ENCODE assay signal across 12 cellular contexts in the genomic region with DNA sequence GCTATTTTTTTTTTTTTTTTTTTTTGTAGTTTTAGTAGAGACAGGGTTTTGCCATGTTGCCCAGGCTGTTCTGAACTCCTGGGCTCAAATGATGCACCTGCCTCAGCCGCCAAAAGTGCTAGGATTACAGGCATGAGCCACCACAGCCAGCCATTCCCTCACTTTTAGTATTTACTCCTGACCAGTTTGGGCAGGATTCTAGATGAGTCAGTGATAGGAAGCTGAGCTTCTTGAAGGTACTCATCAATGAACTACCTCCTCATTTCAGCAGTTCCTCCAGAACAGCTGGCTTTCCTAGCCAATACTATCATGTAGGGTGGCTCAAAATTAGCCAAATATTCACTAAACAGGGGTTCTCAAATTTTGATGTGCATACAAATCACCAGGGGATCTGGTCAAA. TPM values are rescaled to one million over a fixed set of nuclear protein-coding genes. Genes with fewer than 3 reads are reported as not detected.
DNase-seq lines count a peak whose midpoint lies in the region; ATAC-seq and TF ChIP-seq lines count a peak whose summit lies in the region.
"Had no signal": no experiment of that assay in that cellular context is flagged by ENCODE, and none has a peak within 500 bp of the region (broad histone marks: within the 10 kb centered on the region; RNA-seq: fewer than 3 reads in every experiment).

No MANE protein-coding gene starts in this region.

- TF ChIP-seq RAD21 in IMR-90 (IDR thresholded peaks at IDR 0.05; ENCODE audit: low read length): no peak

- no peak overlapping the region for H3K14ac ChIP-seq in IMR-90 (replicated peaks; ENCODE audit: low read depth, low read length)

- H3K27ac ChIP-seq in GM23248 (no peak overlapping the region), IMR-90 (ENCODE audit: insufficient read depth, low read length) (no peak overlapping the region), mammary epithelial cell (ENCODE audit: insufficient read depth, low read depth, low read length) (no peak overlapping the region)

- H3K27me3 ChIP-seq in GM23248 (replicated peaks; ENCODE audit: insufficient read depth) (no peaks in the 10 kb centered on the region), IMR-90 (ENCODE audit: control insufficient read depth, insufficient read depth, low read length) (no peaks in the 10 kb centered on the region), mammary epithelial cell (ENCODE audit: insufficient read depth, low read length) (no peaks in the 10 kb centered on the region)

- dilution Hi-C loops in IMR-90 (cut with HindIII; ENCODE audit: low sequenced_read_pairs, unreplicated experiment) (no loop called here), mammary epithelial cell (cut with HindIII; ENCODE audit: low sequenced_read_pairs) (no loop called here)

- CTCF ChIA-PET in IMR-90 (lab: Yijun Ruan, JAX): interaction anchor here (0.6 kb wide), 2 partner anchors 171 to 650 kb away, joined by 3 read pairs; a partner anchor contains a TSS
- CTCF ChIA-PET in mammary epithelial cell (lab: Charles Lee; ENCODE audit: low non-redundant PET): interaction anchor here (0.6 kb wide), 1 partner anchor 20 kb away, joined by 10 read pairs; no protein-coding TSS in a partner anchor

- H4K91ac ChIP-seq in IMR-90 (ENCODE audit: insufficient read depth, low read depth, low read length): no peak overlapping the region

- H2AFZ ChIP-seq in GM23248: no peak overlapping the region
- H2AFZ ChIP-seq in IMR-90 (replicated peaks; ENCODE audit: low read length, poor library complexity): no peak overlapping the region
- H2AFZ ChIP-seq in mammary epithelial cell (ENCODE audit: low read depth, low read length): no peak overlapping the region
- H2AFZ ChIP-seq: GM23338 had no signal

- no peak overlapping the region for H3K23ac ChIP-seq in IMR-90 (ENCODE audit: low read depth, low read length)

- H3K79me1 ChIP-seq in IMR-90 (ENCODE audit: low read depth in 1 of 2, low read length in 2 of 2): no peaks in the 10 kb centered on the region

- H4K8ac ChIP-seq in IMR-90 (ENCODE audit: low read depth in 2 of 2, low read length in 2 of 2): no peak overlapping the region

- H3K4me1 ChIP-seq in GM23248 (ENCODE audit: insufficient read depth) (peaks cover 4% of the 10 kb centered on the region; the same call in 1 of the 2 replicates), IMR-90 (ENCODE audit: control insufficient read depth, insufficient read depth, low read length) (no peaks in the 10 kb centered on the region), mammary epithelial cell (ENCODE audit: insufficient read depth, low read length) (peaks cover 3% of the 10 kb centered on the region)

- POLR2A ChIA-PET in IMR-90 (lab: Charles Lee; ENCODE audit: unreplicated experiment): no interaction called here

- H3K4me3 ChIP-seq in GM23248 (no peak overlapping the region), IMR-90 (ENCODE audit: insufficient read depth, low read depth, low read length) (no peak overlapping the region), mammary epithelial cell (replicated peaks in 1 of 3; ENCODE audit: insufficient read depth in 1 of 3, low read depth in 2 of 3, low read length in 3 of 3) (no peak overlapping the region)
- H3K4me3 ChIP-seq: GM23338 had no signal

- no peak for ATAC-seq in IMR-90 (ENCODE audit: low read depth)
- ATAC-seq: GM23338 had no signal

- no peak overlapping the region for H3K56ac ChIP-seq in IMR-90 (ENCODE audit: extremely low read depth, insufficient read depth, low read length)

- no peaks in the 10 kb centered on the region for H4K20me1 ChIP-seq in GM23248 (ENCODE audit: insufficient read depth)
- no peaks in the 10 kb centered on the region for H4K20me1 ChIP-seq in IMR-90 (ENCODE audit: insufficient read depth, low read length)
- H4K20me1 ChIP-seq in mammary epithelial cell (ENCODE audit: insufficient read depth, low read length): no peaks in the 10 kb centered on the region

- intact Hi-C loops in IMR-90 (cut with micrococcal nuclease): no loop called here
- intact Hi-C loops in mammary epithelial cell (cut with micrococcal nuclease): loop anchor here (10.0 kb wide), 3 partner anchors 345 to 885 kb away; a partner anchor contains a TSS

- H3K79me2 ChIP-seq in GM23248 (ENCODE audit: insufficient read depth): no peaks in the 10 kb centered on the region
- H3K79me2 ChIP-seq in mammary epithelial cell (ENCODE audit: insufficient read depth, low read length): no peaks in the 10 kb centered on the region

- H3K4me2 ChIP-seq in GM23248 (ENCODE audit: unreplicated experiment): no peak overlapping the region
- H3K4me2 ChIP-seq in IMR-90 (ENCODE audit: low read depth, low read length): no peak overlapping the region
- no peak overlapping the region for H3K4me2 ChIP-seq in mammary epithelial cell (ENCODE audit: insufficient read depth, low read depth, low read length)
- H3K4me2 ChIP-seq: GM23338 had no signal

- H4K5ac ChIP-seq in IMR-90 (ENCODE audit: low read depth, low read length): no peak overlapping the region

- H2BK15ac ChIP-seq in IMR-90 (ENCODE audit: low read depth, low read length): no peak overlapping the region

- H3K9me2 ChIP-seq in GM23248 (ENCODE audit: insufficient read depth): no peaks in the 10 kb centered on the region

- H3K9me3 ChIP-seq in GM23248 (ENCODE audit: low read depth): no peaks in the 10 kb centered on the region
- no peaks in the 10 kb centered on the region for H3K9me3 ChIP-seq in IMR-90 (ENCODE audit: control insufficient read depth, insufficient read depth, low read length)
- no peaks in the 10 kb centered on the region for H3K9me3 ChIP-seq in mammary epithelial cell (replicated peaks; ENCODE audit: insufficient read depth, low read length)

- no peaks in the 10 kb centered on the region for H3F3A ChIP-seq in GM23248 (ENCODE audit: insufficient read depth)

- WGBS in GM23248 (ENCODE audit: low coverage in 1 of 2, low lambda C conversion rate in 2 of 2, missing lambda C conversion rate in 2 of 2), 2 experiments: 73 to 79% methylated on average over 1 of the region's 1 CpG
- no CpG with 5 or more reads among the region's 1 CpG for WGBS in IMR-90 (ENCODE audit: extremely low coverage in 2 of 2, insufficient read length in 1 of 2), 2 experiments
- 63% methylated on average over 1 of the region's 1 CpG for WGBS in mammary epithelial cell (ENCODE audit: low coverage, missing lambda C conversion rate)

- TF ChIP-seq POLR2A in IMR-90 (IDR thresholded peaks at IDR 0.05; ENCODE audit: low read depth, low read length): no peak

- H2AK9ac ChIP-seq in IMR-90 (replicated peaks; ENCODE audit: low read depth, low read length, poor library complexity): no peak overlapping the region

- H3K36me3 ChIP-seq in GM23248 (ENCODE audit: low read depth) (no peaks in the 10 kb centered on the region), IMR-90 (ENCODE audit: control insufficient read depth, insufficient read depth, low read length) (no peaks in the 10 kb centered on the region), mammary epithelial cell (ENCODE audit: insufficient read depth, low read length) (no peaks in the 10 kb centered on the region)

- DNase-seq in GM23248: peak; percentile 18
- DNase-seq in IMR-90: peak; percentile 30
- DNase-seq in mammary epithelial cell: peak; percentile 74
- peak; percentile 13 for DNase-seq in iris pigment epithelial cell (ENCODE audit: low read depth)
- no peak for DNase-seq in NCI-H2029 treated with DMSO at 0.1 percent for 48 hours (lab: John Stamatoyannopoulos, UW)
- no peak for DNase-seq in activated CD4-positive, alpha-beta T cell treated with anti-CD3 and anti-CD28 coated beads, Interleukin-2, amount 50 U/mL, for 48 hours
- DNase-seq in activated gamma-delta T cell (lab: John Stamatoyannopoulos, UW): no peak
- DNase-seq: Karpas-422, NCI-H187, NCI-H2171, NCI-H510A treated with DMSO at 0.1 percent for 48 hours had no signal

- H2BK20ac ChIP-seq in IMR-90 (ENCODE audit: low read depth, low read length): no peak overlapping the region

- no peak overlapping the region for H3K4ac ChIP-seq in IMR-90 (ENCODE audit: low read depth, low read length)

- BruUV-seq in IMR-90 (replicated peaks; lab: Mats Ljungman, UMichigan): no TSS peak
- no TSS peak for BruUV-seq in mammary epithelial cell (replicated peaks; lab: Mats Ljungman, UMichigan)

- H2AK5ac ChIP-seq in IMR-90 (ENCODE audit: low read depth, low read length): no peak overlapping the region

- H3K9me1 ChIP-seq in IMR-90 (ENCODE audit: insufficient read depth, low read length): no peaks in the 10 kb centered on the region

- no peak overlapping the region for H3K18ac ChIP-seq in IMR-90 (ENCODE audit: low read depth, low read length)

- no peak overlapping the region for H3K9ac ChIP-seq in GM23248
- no peak overlapping the region for H3K9ac ChIP-seq in IMR-90 (ENCODE audit: low read depth, low read length)
- no peak overlapping the region for H3K9ac ChIP-seq in mammary epithelial cell (ENCODE audit: insufficient read depth, low read length)

- TF ChIP-seq CTCF in IMR-90 (conservative IDR thresholded peaks at IDR 0.05; ENCODE audit: low read depth, low read length) (no peak), mammary epithelial cell (conservative IDR thresholded peaks at IDR 0.05 in 1 of 2, IDR thresholded peaks at IDR 0.05 in 1 of 2; ENCODE audit: extremely low read depth in 1 of 2, insufficient read depth in 1 of 2, low read depth in 1 of 2, low read length in 2 of 2) (no peak)

- in situ Hi-C loops in GM23248 (cut with MboI) (loop anchor here (25.0 kb wide), 1 partner anchor 883 kb away; no protein-coding TSS in a partner anchor), IMR-90 (cut with MboI; ENCODE audit: low sequenced_read_pairs) (loop anchor here (10.0 kb wide), 1 partner anchor 885 kb away; no protein-coding TSS in a partner anchor), mammary epithelial cell (cut with MboI; ENCODE audit: low sequenced_read_pairs in 2 of 2) (loop anchor here (25.0 kb wide), 2 partner anchors 533 to 558 kb away; a partner anchor contains a TSS)

- H2BK5ac ChIP-seq in IMR-90 (ENCODE audit: low read depth, low read length, poor library complexity, severe bottlenecking): no peak overlapping the region

- H2BK120ac ChIP-seq in IMR-90 (ENCODE audit: low read depth, low read length): no peak overlapping the region

TF ChIP-seq in IMR-90, 13 proteins besides CTCF, POLR2A, EP300 and RAD21:
- TF ChIP-seq RFX5 (IDR thresholded peaks at IDR 0.05; ENCODE audit: low read depth, low read length) (no peak), MXI1 (IDR thresholded peaks at IDR 0.05; ENCODE audit: borderline replicate concordance, low read depth, low read length) (no peak)

RNA-seq across cellular contexts. Expression of a gene that starts 57.2 kb away (rescaled TPM):
- 222 and 248 TPM in 2 replicates for total RNA-seq in GM23248 (2014; rRNA removed; shearing (Covaris generic))
- polyA plus RNA-seq in GM23248 (2016; fragmentation: Nextera tagmentation; extraction: Ambion mirVana) (166 and 168 TPM in 2 replicates), IMR-90 (2012; rRNA removed) (48.8 and 53.2 TPM in 2 replicates), mammary epithelial cell (12.7 TPM)
- total RNA-seq in IMR-90 (2012; rRNA removed) (103 and 119 TPM in 2 replicates), mammary epithelial cell (10 to 100 TPM; 25.6 to 62.8 TPM)
- 55.0 and 65.2 TPM in 2 replicates for polyA plus RNA-seq in IMR-90 (2012; cell fraction: cytosol; rRNA removed)
- 16.5 and 30.7 TPM in 2 replicates for polyA plus RNA-seq in IMR-90 (2012; cell fraction: nucleus; rRNA removed; ENCODE audit: low replicate concordance)
- polyA minus RNA-seq in mammary epithelial cell: 65.6 TPM

Comparison
In these comparisons a context has a peak if more than half of its experiments do, and no peak if none do; other contexts are left out.
1. DNase-seq: peak in GM23248 (single experiment), IMR-90 (single experiment), mammary epithelial cell (single experiment) and iris pigment epithelial cell (single experiment); none in NCI-H2029 treated with DMSO at 0.1 percent for 48 hours (single experiment), activated CD4-positive, alpha-beta T cell treated with anti-CD3 and anti-CD28 coated beads, Interleukin-2, amount 50 U/mL, for 48 hours (0 of 2) and activated gamma-delta T cell (single experiment).